14 cellular contexts compared by ENCODE assay signal in genomic region chr5:33237471-33237870, GRCh38.
"Had no signal": no experiment of that assay in that cellular context is flagged by ENCODE, and none has a peak within 500 bp of the region (broad histone marks: within the 10 kb centered on the region; RNA-seq: fewer than 3 reads in every experiment).

No MANE protein-coding gene starts in this region.

- DNase-seq: activated CD4-positive, alpha-beta memory T cell treated with anti-CD3 and anti-CD28 coated beads, Interleukin-2, amount 10 ng/mL, durations not matched to agents 7 days and 5 days; activated CD8-positive, alpha-beta memory T cell treated with anti-CD3 and anti-CD28 coated beads, Interleukin-2, amount 50 U/mL, for 4 hours; activated naive CD4-positive, alpha-beta T cell; activated T-cell treated with anti-CD3 and anti-CD28 coated beads, Interleukin-2, amount 50 U/mL, for 72 hours; dorsolateral prefrontal cortex; left ventricle myocardium inferior; stimulated activated naive CD4-positive, alpha-beta T cell treated with Interleukin-2 at 50 U/mL for 16 hours; upper lobe of left lung; WERI-Rb-1 had no signal

- H3K27ac ChIP-seq: ascending aorta, dorsolateral prefrontal cortex, left ventricle myocardium inferior, upper lobe of left lung, WERI-Rb-1 had no signal

- H3K27ac Mint-ChIP-seq: activated CD4-positive, alpha-beta memory T cell treated with anti-CD3 and anti-CD28 coated beads, Interleukin-2, amount 10 ng/mL, durations not matched to agents 7 days and 5 days; activated T-cell treated with anti-CD3 and anti-CD28 coated beads, Interleukin-2, amount 50 U/mL, for 72 hours; memory B cell; natural killer cell treated with Interleukin-12 subunit alpha and Interleukin-12 subunit beta and Interleukin-15 and Interleukin-18, amount 100 ng/mL, for 72 hours; T-helper 1 cell treated with Interleukin-12 subunit alpha and Interleukin-12 subunit beta and Interleukin-4 antibody, amounts not matched to agents 30 μg/mL and 1 μg/mL, for 36 hours had no signal

- FAIRE-seq: islet of Langerhans had no signal

- ATAC-seq: natural killer cell treated with Interleukin-12 subunit alpha and Interleukin-12 subunit beta and Interleukin-15 and Interleukin-18, amount 100 ng/mL, for 72 hours had no signal

- H3K36me3 Mint-ChIP-seq: memory B cell; natural killer cell treated with Interleukin-12 subunit alpha and Interleukin-12 subunit beta and Interleukin-15 and Interleukin-18, amount 100 ng/mL, for 72 hours had no signal

- H3K9me3 Mint-ChIP-seq: activated CD4-positive, alpha-beta memory T cell treated with anti-CD3 and anti-CD28 coated beads, Interleukin-2, amount 10 ng/mL, durations not matched to agents 7 days and 5 days; natural killer cell treated with Interleukin-12 subunit alpha and Interleukin-12 subunit beta and Interleukin-15 and Interleukin-18, amount 100 ng/mL, for 72 hours had no signal

- H3K4me3 Mint-ChIP-seq: activated CD4-positive, alpha-beta memory T cell treated with anti-CD3 and anti-CD28 coated beads, Interleukin-2, amount 10 ng/mL, durations not matched to agents 7 days and 5 days; activated T-cell treated with anti-CD3 and anti-CD28 coated beads, Interleukin-2, amount 50 U/mL, for 72 hours; memory B cell; natural killer cell treated with Interleukin-12 subunit alpha and Interleukin-12 subunit beta and Interleukin-15 and Interleukin-18, amount 100 ng/mL, for 72 hours; T-helper 1 cell treated with Interleukin-12 subunit alpha and Interleukin-12 subunit beta and Interleukin-4 antibody, amounts not matched to agents 30 μg/mL and 1 μg/mL, for 36 hours had no signal

- H3K27me3 Mint-ChIP-seq: activated CD4-positive, alpha-beta memory T cell treated with anti-CD3 and anti-CD28 coated beads, Interleukin-2, amount 10 ng/mL, durations not matched to agents 7 days and 5 days; memory B cell; natural killer cell treated with Interleukin-12 subunit alpha and Interleukin-12 subunit beta and Interleukin-15 and Interleukin-18, amount 100 ng/mL, for 72 hours had no signal
